30 cellular contexts compared by ENCODE assay signal in genomic region chr6:14905201-14905600, GRCh38.
"Had no signal": no experiment of that assay in that cellular context is flagged by ENCODE, and none has a peak within 500 bp of the region (broad histone marks: within the 10 kb centered on the region; RNA-seq: fewer than 3 reads in every experiment).

No MANE protein-coding gene starts in this region.

- FAIRE-seq: bronchial epithelial cell had no signal

- H3K36me3 ChIP-seq: SJCRH30 had no signal

- DNase-seq: activated CD4-positive, alpha-beta T cell treated with anti-CD3 and anti-CD28 coated beads for 36 hours; activated CD4-positive, alpha-beta T cell treated with anti-CD3 and anti-CD28 coated beads, Interleukin-2, amount 10 ng/mL, durations not matched to agents 7 days and 5 days; activated CD4-positive, alpha-beta T cell treated with anti-CD3 and anti-CD28 coated beads, Interleukin-2, amount 50 U/mL, for 48 hours; activated CD8-positive, alpha-beta T cell treated with anti-CD3 and anti-CD28 coated beads, Interleukin-2, amount 10 ng/mL, durations not matched to agents 7 days and 5 days; activated gamma-delta T cell treated with Interleukin-2 at 50 U/mL for 16 hours; activated naive CD4-positive, alpha-beta T cell treated with anti-CD3 and anti-CD28 coated beads for 36 hours; activated naive CD8-positive, alpha-beta T cell treated with anti-CD3 and anti-CD28 coated beads, Interleukin-2, amount 50 U/mL, for 24 hours; activated T-cell treated with anti-CD3 and anti-CD28 coated beads, Interleukin-2, amount 50 U/mL, for 24 hours; anterior cingulate cortex; caudate nucleus; cerebellar nuclear complex; NCI-H1048; NCI-H1105 treated with DMSO at 0.1 percent for 48 hours; NCI-H1436; NCI-H1694; NCI-H1930; NCI-H2081 treated with DMSO at 0.1 percent for 48 hours; NCI-H226; NCI-H446 treated with DMSO at 0.1 percent for 48 hours; NCI-H524 treated with DMSO at 0.1 percent for 48 hours; SHP77; SJCRH30; T1000 had no signal

- H3K4me3 Mint-ChIP-seq: activated CD4-positive, alpha-beta T cell treated with anti-CD3 and anti-CD28 coated beads for 36 hours; activated CD4-positive, alpha-beta T cell treated with anti-CD3 and anti-CD28 coated beads, Interleukin-2, amount 10 ng/mL, durations not matched to agents 7 days and 5 days; activated CD8-positive, alpha-beta T cell treated with anti-CD3 and anti-CD28 coated beads, Interleukin-2, amount 10 ng/mL, durations not matched to agents 7 days and 5 days; activated naive CD4-positive, alpha-beta T cell treated with anti-CD3 and anti-CD28 coated beads for 36 hours; activated naive CD8-positive, alpha-beta T cell; activated naive CD8-positive, alpha-beta T cell treated with anti-CD3 and anti-CD28 coated beads, Interleukin-2, amount 50 U/mL, for 24 hours; activated T-cell treated with anti-CD3 and anti-CD28 coated beads, Interleukin-2, amount 50 U/mL, for 24 hours; activated T-helper 1 cell treated with anti-CD3 and anti-CD28 coated beads, Interleukin-12 subunit alpha, Interleukin-12 subunit beta, Interleukin-2, Interleukin-4 antibody, amounts not matched to agents 30 ng/mL and 10 ng/mL and 1 ng/mL, durations not matched to agents 14 hours and 24 hours and 36 hours; brain had no signal

- H3K9me3 Mint-ChIP-seq: activated T-helper 1 cell treated with anti-CD3 and anti-CD28 coated beads, Interleukin-12 subunit alpha, Interleukin-12 subunit beta, Interleukin-2, Interleukin-4 antibody, amounts not matched to agents 30 ng/mL and 10 ng/mL and 1 ng/mL, durations not matched to agents 14 hours and 24 hours and 36 hours had no signal

- H3K27me3 Mint-ChIP-seq: activated CD4-positive, alpha-beta T cell treated with anti-CD3 and anti-CD28 coated beads for 36 hours; activated CD4-positive, alpha-beta T cell treated with anti-CD3 and anti-CD28 coated beads, Interleukin-2, amount 10 ng/mL, durations not matched to agents 7 days and 5 days; activated naive CD8-positive, alpha-beta T cell; activated naive CD8-positive, alpha-beta T cell treated with anti-CD3 and anti-CD28 coated beads, Interleukin-2, amount 50 U/mL, for 24 hours; activated T-cell treated with anti-CD3 and anti-CD28 coated beads, Interleukin-2, amount 50 U/mL, for 24 hours had no signal

- H3K4me1 Mint-ChIP-seq: brain had no signal

- H3K4me1 ChIP-seq: SJCRH30 had no signal

- H3K27ac ChIP-seq: SJCRH30, SK-N-MC had no signal

- H3K27ac Mint-ChIP-seq: activated CD4-positive, alpha-beta T cell treated with anti-CD3 and anti-CD28 coated beads for 36 hours; activated CD4-positive, alpha-beta T cell treated with anti-CD3 and anti-CD28 coated beads, Interleukin-2, amount 10 ng/mL, durations not matched to agents 7 days and 5 days; activated CD8-positive, alpha-beta T cell treated with anti-CD3 and anti-CD28 coated beads, Interleukin-2, amount 10 ng/mL, durations not matched to agents 7 days and 5 days; activated naive CD4-positive, alpha-beta T cell treated with anti-CD3 and anti-CD28 coated beads for 36 hours; activated naive CD8-positive, alpha-beta T cell; activated naive CD8-positive, alpha-beta T cell treated with anti-CD3 and anti-CD28 coated beads, Interleukin-2, amount 50 U/mL, for 24 hours; activated T-cell treated with anti-CD3 and anti-CD28 coated beads, Interleukin-2, amount 50 U/mL, for 24 hours; activated T-helper 1 cell treated with anti-CD3 and anti-CD28 coated beads, Interleukin-12 subunit alpha, Interleukin-12 subunit beta, Interleukin-2, Interleukin-4 antibody, amounts not matched to agents 30 ng/mL and 10 ng/mL and 1 ng/mL, durations not matched to agents 14 hours and 24 hours and 36 hours; brain had no signal

- H3K4me3 ChIP-seq: SJCRH30, SK-N-MC had no signal

- H3K27me3 ChIP-seq: SJCRH30 had no signal

- H3K9me3 ChIP-seq: SJCRH30 had no signal

- H3K36me3 Mint-ChIP-seq: activated naive CD8-positive, alpha-beta T cell; brain had no signal

- ATAC-seq: activated CD4-positive, alpha-beta T cell treated with anti-CD3 and anti-CD28 coated beads for 36 hours; activated CD4-positive, CD25-positive, alpha-beta regulatory T cell treated with anti-CD3 and anti-CD28 coated beads, Interleukin-2, amount 50 U/mL, for 24 hours; activated CD8-positive, alpha-beta T cell treated with anti-CD3 and anti-CD28 coated beads, Interleukin-2, amount 10 ng/mL, durations not matched to agents 7 days and 5 days; activated naive CD8-positive, alpha-beta T cell treated with anti-CD3 and anti-CD28 coated beads, Interleukin-2, amount 50 U/mL, for 24 hours; Panc1 had no signal
